ENCODE assay signal across 1 cellular context in genomic region chr1:208093754-208094719, GRCh38.
TF ChIP-seq lines count a peak whose summit lies in the region.

No MANE protein-coding gene starts in this region.

TF ChIP-seq in HepG2, 621 proteins besides CTCF, POLR2A, EP300 and RAD21 (continued from another document):
- TF ChIP-seq ZBTB37 (CRISPR knock-in tag; IDR thresholded peaks at IDR 0.05) (no peak), ZBTB7B (CRISPR knock-in tag; IDR thresholded peaks at IDR 0.05) (no peak), CREB1 (IDR thresholded peaks at IDR 0.05) (peak; percentile 38; the same call in 1 of the 2 replicates), CREB1 (CRISPR knock-in tag; IDR thresholded peaks at IDR 0.05) (no peak)
